ENCODE assay signal across 24 cellular contexts in the genomic region with DNA sequence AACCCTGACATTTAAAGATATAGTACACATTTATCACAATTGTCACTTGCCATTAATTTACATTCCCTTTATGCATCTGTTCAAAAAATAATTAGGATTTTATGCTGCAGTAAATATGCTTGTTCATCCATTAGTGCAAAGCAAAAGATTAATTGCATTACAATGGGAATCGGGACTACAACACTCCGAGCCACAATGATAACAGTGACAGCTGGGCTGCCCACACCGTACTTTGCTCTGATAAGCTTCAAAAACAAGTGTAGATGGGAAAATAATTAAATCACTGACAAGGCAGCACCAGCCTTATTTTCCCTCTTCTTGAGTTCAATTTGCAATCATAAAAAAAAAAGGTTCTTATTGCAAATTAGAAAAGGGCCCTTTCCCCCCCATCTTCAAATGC.
DNase-seq lines count a peak whose midpoint lies in the region; FAIRE-seq and TF ChIP-seq lines count a peak whose summit lies in the region.
"Had no signal": no experiment of that assay in that cellular context is flagged by ENCODE, and none has a peak within 500 bp of the region (broad histone marks: within the 10 kb centered on the region; RNA-seq: fewer than 3 reads in every experiment).

No MANE protein-coding gene starts in this region.

- H3K4me1 ChIP-seq in astrocyte (ENCODE audit: insufficient read depth, low read length) (no peaks in the 10 kb centered on the region), HAP-1 (no peaks in the 10 kb centered on the region), OCI-LY7 (ENCODE audit: insufficient read depth, low read length, poor library complexity, severe bottlenecking) (no peaks in the 10 kb centered on the region)
- H3K4me1 ChIP-seq: A549, BLaER1, Caco-2 had no signal

- H3K4me3 Mint-ChIP-seq in astrocyte (ENCODE audit: unreplicated experiment), result no peak overlapping the region
- H3K4me3 Mint-ChIP-seq: CD4-positive, CD25-positive, alpha-beta regulatory T cell; CD8-positive, alpha-beta T cell; GM23338 had no signal

- no peaks in the 10 kb centered on the region for H3K4me1 Mint-ChIP-seq in astrocyte (ENCODE audit: low read depth, unreplicated experiment)
- H3K4me1 Mint-ChIP-seq: CD4-positive, CD25-positive, alpha-beta regulatory T cell had no signal

- POLR2A ChIA-PET in OCI-LY7 (lab: Charles Lee), result interaction anchor here (0.7 kb wide), 1 partner anchor 641 kb away, joined by 3 read pairs; no protein-coding TSS in a partner anchor

- H3K4me3 ChIP-seq in astrocyte (ENCODE audit: insufficient read depth, low read depth, low read length), result no peak overlapping the region
- H3K4me3 ChIP-seq in HAP-1, result no peak overlapping the region
- H3K4me3 ChIP-seq in OCI-LY7 (ENCODE audit: low read depth, low read length, poor library complexity, severe bottlenecking), result no peak overlapping the region
- H3K4me3 ChIP-seq: A549, BLaER1, GM12878, GM23338 had no signal

- no peaks in the 10 kb centered on the region for H3K27me3 ChIP-seq in astrocyte (ENCODE audit: insufficient read depth, low read length)
- H3K27me3 ChIP-seq in HAP-1 (ENCODE audit: low read depth), result no peaks in the 10 kb centered on the region
- H3K27me3 ChIP-seq: BLaER1 had no signal

- H4K20me1 ChIP-seq in astrocyte (ENCODE audit: insufficient read depth, low read length), result no peaks in the 10 kb centered on the region
- no peaks in the 10 kb centered on the region for H4K20me1 ChIP-seq in OCI-LY7 (ENCODE audit: insufficient read depth, low read length)
- H4K20me1 ChIP-seq: BLaER1 had no signal

- H3K27ac Mint-ChIP-seq in astrocyte (ENCODE audit: unreplicated experiment), result no peak overlapping the region
- H3K27ac Mint-ChIP-seq: CD4-positive, CD25-positive, alpha-beta regulatory T cell; CD8-positive, alpha-beta T cell; GM23338 had no signal

- no TSS peak for BruUV-seq in OCI-LY7 (replicated peaks; lab: Mats Ljungman, UMichigan)

- FAIRE-seq in astrocyte (lab: Jason Lieb, UNC), result no peak
- FAIRE-seq: A549, GM12878, GM19239 had no signal

- no peak overlapping the region for H2AFZ ChIP-seq in astrocyte (ENCODE audit: low read depth, low read length)
- no peak overlapping the region for H2AFZ ChIP-seq in OCI-LY7 (ENCODE audit: low read length)
- H2AFZ ChIP-seq: GM23338 had no signal

- no peak overlapping the region for H3K4me2 ChIP-seq in astrocyte (ENCODE audit: low read length)
- no peak overlapping the region for H3K4me2 ChIP-seq in OCI-LY7 (ENCODE audit: low read length)
- H3K4me2 ChIP-seq: A549, BLaER1, GM23338 had no signal

- H3K79me2 ChIP-seq in astrocyte (ENCODE audit: insufficient read depth, low read length) (no peaks in the 10 kb centered on the region), OCI-LY7 (ENCODE audit: insufficient read depth, low read depth, low read length) (no peaks in the 10 kb centered on the region)

- no peak for TF ChIP-seq CTCF in astrocyte (IDR thresholded peaks at IDR 0.05; ENCODE audit: insufficient read depth, low read depth, low read length)
- no peak for TF ChIP-seq CTCF in OCI-LY7 (conservative IDR thresholded peaks at IDR 0.05; ENCODE audit: low read length)

- in situ Hi-C loops in HAP-1 (cut with MboI; ENCODE audit: low sequenced_read_pairs), result no loop called here

- no peaks in the 10 kb centered on the region for H3K9me3 ChIP-seq in astrocyte (ENCODE audit: insufficient read depth, low read depth, low read length)
- H3K9me3 ChIP-seq in HAP-1, result no peaks in the 10 kb centered on the region
- no peaks in the 10 kb centered on the region for H3K9me3 ChIP-seq in OCI-LY7 (ENCODE audit: low read length)
- H3K9me3 ChIP-seq: A549, BLaER1, Caco-2 had no signal

- no peak overlapping the region for H3K9ac ChIP-seq in astrocyte (ENCODE audit: low read length)
- H3K9ac ChIP-seq: BLaER1 had no signal

- intact Hi-C loops in OCI-LY7 (cut with micrococcal nuclease; ENCODE audit: unreplicated experiment), result no loop called here

- no peaks in the 10 kb centered on the region for H3K9me3 Mint-ChIP-seq in astrocyte (ENCODE audit: unreplicated experiment)
- H3K9me3 Mint-ChIP-seq: GM23338 had no signal

- no peak overlapping the region for H3K27ac ChIP-seq in astrocyte (ENCODE audit: low read depth, low read length)
- no peak overlapping the region for H3K27ac ChIP-seq in OCI-LY7 (ENCODE audit: low read depth, low read length, poor library complexity, severe bottlenecking)
- H3K27ac ChIP-seq: A549, BLaER1, C4-2B had no signal

- H3K36me3 Mint-ChIP-seq in astrocyte (ENCODE audit: low read depth, unreplicated experiment), result no peaks in the 10 kb centered on the region
- H3K36me3 Mint-ChIP-seq: CD4-positive, CD25-positive, alpha-beta regulatory T cell; CD8-positive, alpha-beta T cell had no signal

- H3K27me3 Mint-ChIP-seq in astrocyte (ENCODE audit: low read depth, unreplicated experiment), result no peaks in the 10 kb centered on the region
- H3K27me3 Mint-ChIP-seq: CD4-positive, CD25-positive, alpha-beta regulatory T cell had no signal

- H3K9me2 ChIP-seq in OCI-LY7 (ENCODE audit: insufficient read depth, low read length), result no peaks in the 10 kb centered on the region

- DNase-seq in Ammon's horn (ENCODE audit: low spot score) (peak; percentile 58), NCI-H82 (lab: John Stamatoyannopoulos, UW) (peak; percentile 74), astrocyte (ENCODE audit: low read depth) (peak; percentile 14), putamen (ENCODE audit: low spot score) (peak; percentile 3), EL (no peak), HAP-1 (ENCODE audit: low spot score in 2 of 2) (no peak), OCI-LY7 (ENCODE audit: low spot score) (no peak)
- no peak for DNase-seq in central memory CD4-positive, alpha-beta T cell
- DNase-seq: 8988T; ACHN; AML-193; Caco-2; CD4-positive, CD25-positive, alpha-beta regulatory T cell; CD8-positive, alpha-beta T cell; DMS153; DND-41; GDM1; HCEC 1CT had no signal

- no peaks in the 10 kb centered on the region for H3K36me3 ChIP-seq in astrocyte (ENCODE audit: insufficient read depth, low read length)
- no peaks in the 10 kb centered on the region for H3K36me3 ChIP-seq in HAP-1 (replicated peaks)
- H3K36me3 ChIP-seq in OCI-LY7 (ENCODE audit: insufficient read depth, low read length), result no peaks in the 10 kb centered on the region
- H3K36me3 ChIP-seq: BLaER1 had no signal

- CTCF ChIA-PET in OCI-LY7 (lab: Charles Lee; ENCODE audit: unreplicated experiment), result no interaction called here

Comparison
In these comparisons a context has a peak if more than half of its experiments do, and no peak if none do; other contexts are left out.
1. DNase-seq: peak in Ammon's horn (single experiment), NCI-H82 (single experiment), astrocyte (single experiment) and putamen (single experiment); none in EL (single experiment), HAP-1 (0 of 2), central memory CD4-positive, alpha-beta T cell (single experiment) and OCI-LY7 (single experiment).